In genomic region chr10:112394475-112394875, GRCh38 we compare ENCODE assay signal across 18 cellular contexts. TPM values are rescaled to one million over a fixed set of nuclear protein-coding genes. Genes with fewer than 3 reads are reported as not detected.
DNase-seq lines count a peak whose midpoint lies in the region; ATAC-seq and TF ChIP-seq lines count a peak whose summit lies in the region.
"Had no signal": no experiment of that assay in that cellular context is flagged by ENCODE, and none has a peak within 500 bp of the region (broad histone marks: within the 10 kb centered on the region; RNA-seq: fewer than 3 reads in every experiment).

No MANE protein-coding gene starts in this region.

- peak overlapping the region; percentile 56 for H3K27ac Mint-ChIP-seq in activated naive CD8-positive, alpha-beta T cell
- H3K27ac Mint-ChIP-seq in activated naive CD8-positive, alpha-beta T cell treated with anti-CD3 and anti-CD28 coated beads, Interleukin-2, amount 50 U/mL, for 24 hours = no peak overlapping the region

- H3K4me3 Mint-ChIP-seq in activated naive CD8-positive, alpha-beta T cell = no peak overlapping the region
- no peak overlapping the region for H3K4me3 Mint-ChIP-seq in activated naive CD8-positive, alpha-beta T cell treated with anti-CD3 and anti-CD28 coated beads, Interleukin-2, amount 50 U/mL, for 24 hours

- H3K4me1 Mint-ChIP-seq in activated naive CD8-positive, alpha-beta T cell (ENCODE audit: low read depth) = peaks cover 25% of the 10 kb centered on the region
- peaks cover 33% of the 10 kb centered on the region for H3K4me1 Mint-ChIP-seq in activated naive CD8-positive, alpha-beta T cell treated with anti-CD3 and anti-CD28 coated beads, Interleukin-2, amount 50 U/mL, for 24 hours

- no peak for DNase-seq in activated naive CD8-positive, alpha-beta T cell treated with anti-CD3 and anti-CD28 coated beads, Interleukin-2, amount 50 U/mL, for 24 hours
- DNase-seq in HT-29 (ENCODE audit: low spot score) (peak; percentile 86), foreskin melanocyte (peak; percentile 28), upper lobe of right lung (peak; percentile 84), retina (no peak), MV-4-11 (lab: John Stamatoyannopoulos, UW) (no peak)
- DNase-seq: activated effector memory CD4-positive, alpha-beta T cell treated with Interleukin-2 at 50 U/mL for 16 hours; COR-L47; GDM1; NCI-H2029 treated with DMSO at 0.1 percent for 48 hours; NCI-H774; ovary; small intestine had no signal

- peaks cover 12% of the 10 kb centered on the region for H3K36me3 Mint-ChIP-seq in activated naive CD8-positive, alpha-beta T cell
- H3K36me3 Mint-ChIP-seq in activated naive CD8-positive, alpha-beta T cell treated with anti-CD3 and anti-CD28 coated beads, Interleukin-2, amount 50 U/mL, for 24 hours (ENCODE audit: low read depth) = peaks cover 11% of the 10 kb centered on the region

- peaks cover 42% of the 10 kb centered on the region for H3K36me3 ChIP-seq in upper lobe of right lung
- H3K36me3 ChIP-seq: ascending aorta, ovary had no signal

- H3K9me3 Mint-ChIP-seq in activated naive CD8-positive, alpha-beta T cell (ENCODE audit: low read depth) = no peaks in the 10 kb centered on the region
- H3K9me3 Mint-ChIP-seq in activated naive CD8-positive, alpha-beta T cell treated with anti-CD3 and anti-CD28 coated beads, Interleukin-2, amount 50 U/mL, for 24 hours = no peaks in the 10 kb centered on the region

- H3K4me3 ChIP-seq in upper lobe of right lung = no peak overlapping the region
- H3K4me3 ChIP-seq: ascending aorta, ovary, Peyer's patch had no signal

- peaks cover 23% of the 10 kb centered on the region for H3K4me1 ChIP-seq in upper lobe of right lung
- H3K4me1 ChIP-seq: ascending aorta had no signal

- ATAC-seq in activated naive CD8-positive, alpha-beta T cell treated with anti-CD3 and anti-CD28 coated beads, Interleukin-2, amount 50 U/mL, for 24 hours = no peak
- ATAC-seq in upper lobe of right lung (peak; percentile 93), GM21529 (IDR thresholded peaks at IDR 0.05; ENCODE audit: unreplicated experiment) (no peak)
- ATAC-seq: SK-N-SH treated with all-trans-retinoic acid at 6 μM for 48 hours had no signal

- peak overlapping the region; percentile 53 for H3K27ac ChIP-seq in upper lobe of right lung
- H3K27ac ChIP-seq: ascending aorta, ovary had no signal

- H3K9me3 ChIP-seq in upper lobe of right lung = no peaks in the 10 kb centered on the region
- H3K9me3 ChIP-seq: ascending aorta, ovary, Peyer's patch had no signal

- intact Hi-C loops in upper lobe of right lung (cut with DNase I) = no loop called here

- TF ChIP-seq CTCF in upper lobe of right lung (IDR thresholded peaks at IDR 0.05) = no peak

- H3K27me3 Mint-ChIP-seq in activated naive CD8-positive, alpha-beta T cell = no peaks in the 10 kb centered on the region
- no peaks in the 10 kb centered on the region for H3K27me3 Mint-ChIP-seq in activated naive CD8-positive, alpha-beta T cell treated with anti-CD3 and anti-CD28 coated beads, Interleukin-2, amount 50 U/mL, for 24 hours

- no peaks in the 10 kb centered on the region for H3K27me3 ChIP-seq in upper lobe of right lung
- H3K27me3 ChIP-seq: ascending aorta, ovary, Peyer's patch had no signal

RNA-seq across cellular contexts. Expression of gene ACSL5, which starts 20.6 kb away (rescaled TPM):
- 122 and 133 TPM in 2 replicates for total RNA-seq in HT-29 (2014; rRNA removed; shearing (Covaris generic))
- 79.1 TPM for total RNA-seq in upper lobe of right lung

RNA-seq across cellular contexts. Expression of gene ZDHHC6, which starts 52.2 kb away (rescaled TPM):
- 23.1 and 25.1 TPM in 2 replicates for total RNA-seq in HT-29 (2014; rRNA removed; shearing (Covaris generic))
- 34.9 TPM for total RNA-seq in upper lobe of right lung

RNA-seq across cellular contexts. Expression of gene VTI1A, which starts 52.5 kb away (rescaled TPM):
- 24.8 and 30.5 TPM in 2 replicates for total RNA-seq in HT-29 (2014; rRNA removed; shearing (Covaris generic))
- 29.7 TPM for total RNA-seq in upper lobe of right lung

Comparison
In these comparisons a context has a peak if more than half of its experiments do, and no peak if none do; other contexts are left out.
1. DNase-seq: peak in HT-29 (single experiment), foreskin melanocyte (single experiment) and upper lobe of right lung (single experiment); none in activated naive CD8-positive, alpha-beta T cell treated with anti-CD3 and anti-CD28 coated beads, Interleukin-2, amount 50 U/mL, for 24 hours (single experiment), retina (single experiment) and MV-4-11 (single experiment).